Comparison of ENCODE assay signal across 20 cellular contexts in the genomic region with DNA sequence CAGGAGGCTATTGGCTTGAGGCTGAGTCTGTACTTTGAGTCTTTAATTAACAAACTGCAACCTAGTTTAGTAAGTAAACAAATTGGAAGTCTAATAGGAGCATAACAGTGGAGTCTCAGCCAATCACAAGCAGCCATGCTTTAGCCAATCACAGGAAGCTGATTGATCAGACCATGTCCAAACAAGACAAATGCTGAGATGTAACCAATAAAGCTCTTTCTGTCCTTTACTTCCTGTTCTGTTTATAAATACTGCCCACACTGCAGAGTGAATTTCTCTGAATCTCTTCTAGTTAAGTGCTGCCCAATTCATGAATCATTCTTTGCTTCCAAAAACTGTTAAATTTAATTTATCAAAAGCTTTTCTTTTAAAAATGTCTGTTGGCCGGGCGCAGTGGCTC.
DNase-seq lines count a peak whose midpoint lies in the region; ATAC-seq, FAIRE-seq and TF ChIP-seq lines count a peak whose summit lies in the region.
"Had no signal": no experiment of that assay in that cellular context is flagged by ENCODE, and none has a peak within 500 bp of the region (broad histone marks: within the 10 kb centered on the region; RNA-seq: fewer than 3 reads in every experiment).

No MANE protein-coding gene starts in this region.

- intact Hi-C loops in HepG2 (cut with micrococcal nuclease; ENCODE audit: unreplicated experiment), result no loop called here
- intact Hi-C loops in right lobe of liver (cut with DNase I), result no loop called here
- intact Hi-C loops in left cardiac atrium (cut with DNase I), result no loop called here

- TF ChIP-seq RAD21 in HepG2 (CRISPR knock-in tag; IDR thresholded peaks at IDR 0.05), result no peak

- BruUV-seq in HepG2 (replicated peaks; lab: Mats Ljungman, UMichigan), result no TSS peak

- in situ Hi-C loops in HepG2 (cut with HindIII; ENCODE audit: extremely low pct_ligation_motif_present, low pct_unique_long_range_greater_than_20kb), result no loop called here

- H3K9me3 ChIP-seq in HepG2 (ENCODE audit: low read length) (no peaks in the 10 kb centered on the region), right lobe of liver (no peaks in the 10 kb centered on the region)
- H3K9me3 ChIP-seq: pancreas, Peyer's patch had no signal

- FAIRE-seq in HepG2 (lab: Jason Lieb, UNC), result no peak
- FAIRE-seq: A204.1, pancreas had no signal

- WGBS in HepG2 (ENCODE audit: low lambda C conversion rate), result 90% methylated on average over 2 of the region's 2 CpGs
- WGBS in right lobe of liver (ENCODE audit: insufficient coverage, low coverage, low lambda C conversion rate, missing lambda C conversion rate), result 80% methylated on average over 2 of the region's 2 CpGs

- DNase-seq in HepG2 (ENCODE audit: low spot score), result no peak
- DNase-seq in right lobe of liver, result no peak
- peak; percentile 62 for DNase-seq in RWPE1 (ENCODE audit: low spot score)
- no peak for DNase-seq in epithelial cell of prostate (ENCODE audit: low read depth, low spot score)
- DNase-seq in Ammon's horn (ENCODE audit: low spot score), result no peak
- DNase-seq in NOMO-1 treated with DMSO at 0.1 percent for 48 hours (lab: John Stamatoyannopoulos, UW; ENCODE audit: unreplicated experiment), result no peak
- no peak for DNase-seq in left cardiac atrium
- DNase-seq in DMS153 treated with DMSO at 0.1 percent for 48 hours (lab: John Stamatoyannopoulos, UW; ENCODE audit: unreplicated experiment), result no peak
- DNase-seq: activated CD4-positive, alpha-beta T cell treated with anti-CD3 and anti-CD28 coated beads for 1 hour; activated naive CD4-positive, alpha-beta T cell treated with anti-CD3 and anti-CD28 coated beads, Interleukin-2, amount 10 ng/mL, durations not matched to agents 7 days and 5 days; activated T-cell treated with anti-CD3 and anti-CD28 coated beads, Interleukin-2, amount 50 U/mL, for 4 hours; aorta; cerebellar nuclear complex; midbrain; pancreas; Peyer's patch; substantia nigra had no signal

- H3K27ac ChIP-seq in HepG2 (ENCODE audit: extremely low read length, insufficient read depth, low read length) (no peak overlapping the region), right lobe of liver (no peak overlapping the region), RWPE1 (peak overlapping the region; percentile 95), epithelial cell of prostate (peak overlapping the region; percentile 99)
- H3K27ac ChIP-seq: BLaER1, pancreas, Peyer's patch had no signal

- CTCF ChIA-PET in HepG2 (lab: Yijun Ruan, JAX; ENCODE audit: low intra/inter-chr PET ratio, low total read pairs) (no interaction called here), RWPE1 (lab: Yijun Ruan, JAX) (interaction anchor here (0.6 kb wide), 1 partner anchor 53 kb away, joined by 4 read pairs; no protein-coding TSS in a partner anchor)

- no peak for TF ChIP-seq CTCF in HepG2 (CRISPR knock-in tag; IDR thresholded peaks at IDR 0.05)
- TF ChIP-seq CTCF in right lobe of liver (IDR thresholded peaks at IDR 0.05), result no peak
- TF ChIP-seq CTCF in RWPE1 (conservative IDR thresholded peaks at IDR 0.05; ENCODE audit: low read depth), result no peak

- no peak overlapping the region for H3K9ac ChIP-seq in HepG2 (ENCODE audit: insufficient read depth, low read depth, low read length)
- H3K9ac ChIP-seq: BLaER1 had no signal

- H2AFZ ChIP-seq in HepG2 (ENCODE audit: low read length), result no peak overlapping the region

- peaks cover 0 to 10% of the 10 kb centered on the region in 2 experiments; a peak in 2 of 5 replicates for H3K27me3 ChIP-seq in HepG2 (ENCODE audit: control insufficient read depth in 1 of 2, insufficient read depth in 2 of 2, low read length in 2 of 2)
- no peaks in the 10 kb centered on the region for H3K27me3 ChIP-seq in right lobe of liver
- H3K27me3 ChIP-seq: BLaER1, pancreas, Peyer's patch had no signal

- ATAC-seq in HepG2 (no peak), right lobe of liver (no peak), left cardiac atrium (no peak)
- ATAC-seq: pancreas, sciatic nerve had no signal

- H3K4me2 ChIP-seq in HepG2 (ENCODE audit: low read depth, low read length), result no peak overlapping the region
- H3K4me2 ChIP-seq: BLaER1 had no signal

- H3K4me1 ChIP-seq in HepG2 (ENCODE audit: insufficient read depth, low read length) (peaks cover 53% of the 10 kb centered on the region), right lobe of liver (no peaks in the 10 kb centered on the region)
- H3K4me1 ChIP-seq: Peyer's patch had no signal

- no peak for TF ChIP-seq POLR2A in HepG2 (IDR thresholded peaks at IDR 0.05; ENCODE audit: insufficient read depth in 1 of 2, low read depth in 2 of 2, low read length in 2 of 2)
- TF ChIP-seq POLR2A in right lobe of liver (IDR thresholded peaks at IDR 0.05), result no peak

- no peak for TF ChIP-seq EP300 in HepG2 (IDR thresholded peaks at IDR 0.05; ENCODE audit: low read depth in 2 of 2, low read length in 2 of 2)
- TF ChIP-seq EP300 in HepG2 (CRISPR knock-in tag; IDR thresholded peaks at IDR 0.05; ENCODE audit: borderline replicate concordance), result no peak

- no peaks in the 10 kb centered on the region for H3K36me3 ChIP-seq in HepG2 (replicated peaks in 1 of 2; ENCODE audit: control insufficient read depth in 1 of 2, insufficient read depth in 2 of 2, low read length in 2 of 2)
- no peaks in the 10 kb centered on the region for H3K36me3 ChIP-seq in right lobe of liver
- H3K36me3 ChIP-seq: BLaER1, pancreas, Peyer's patch had no signal

- no peaks in the 10 kb centered on the region for H3K79me2 ChIP-seq in HepG2 (ENCODE audit: insufficient read depth, low read length)

- POLR2A ChIA-PET in HepG2 (lab: Yijun Ruan, JAX) (no interaction called here), RWPE1 (lab: Yijun Ruan, JAX; ENCODE audit: low non-redundant PET) (no interaction called here)

- H3K4me3 ChIP-seq in HepG2 (replicated peaks in 1 of 3; ENCODE audit: insufficient read depth in 1 of 3, low read depth in 2 of 3, low read length in 3 of 3), result no peak overlapping the region
- H3K4me3 ChIP-seq in right lobe of liver, result no peak overlapping the region
- H3K4me3 ChIP-seq: BLaER1, pancreas, Peyer's patch had no signal

- H4K20me1 ChIP-seq in HepG2 (ENCODE audit: insufficient read depth, low read length), result no peaks in the 10 kb centered on the region
- H4K20me1 ChIP-seq: BLaER1 had no signal

TF ChIP-seq in HepG2, 621 proteins besides CTCF, POLR2A, EP300 and RAD21:
- TF ChIP-seq NFYC (CRISPR knock-in tag; IDR thresholded peaks at IDR 0.05), result 0 out of 2 replicates have a peak, but pooled peaks have one; percentile 17
- TF ChIP-seq ATF2 (CRISPR knock-in tag; IDR thresholded peaks at IDR 0.05), result no peak

Comparison
In these comparisons a context has a peak if more than half of its experiments do, and no peak if none do; other contexts are left out.
1. H3K27ac ChIP-seq: peak in RWPE1 (single experiment) and epithelial cell of prostate (single experiment); none in HepG2 (single experiment) and right lobe of liver (0 of 3).